Comparison of ENCODE assay signal across 19 cellular contexts in the genomic region with DNA sequence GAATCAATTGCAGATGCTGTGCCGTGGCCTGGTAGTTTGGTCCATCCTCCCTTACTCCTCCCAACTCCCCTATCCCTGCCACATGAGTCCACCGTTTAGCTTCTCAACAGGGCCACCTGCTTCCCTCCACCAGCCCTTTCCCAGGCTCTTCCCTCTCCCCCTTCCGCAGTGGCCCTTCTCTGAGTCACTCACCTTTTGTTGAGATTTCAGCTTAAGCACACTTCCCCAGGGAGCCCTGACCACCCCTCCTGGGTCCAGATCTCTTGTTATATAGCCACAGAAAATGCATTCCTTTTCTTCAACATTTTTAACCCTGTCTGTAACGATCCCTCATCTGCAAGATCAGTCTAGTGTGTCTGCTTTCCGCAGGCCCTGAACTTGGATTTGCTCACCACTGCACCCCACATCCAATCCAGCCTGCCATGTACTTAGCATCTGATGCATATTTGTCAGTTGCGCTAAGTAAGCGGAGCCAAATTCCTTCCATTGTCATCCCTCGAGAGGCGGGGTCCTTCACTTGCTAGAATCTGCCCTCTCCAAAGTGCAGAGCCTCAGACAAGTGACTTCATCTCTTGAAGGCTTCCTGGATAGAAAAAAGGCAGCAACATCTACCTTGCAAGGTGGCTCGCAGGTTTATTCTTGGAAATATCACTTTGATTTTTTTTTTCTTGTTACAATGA. TPM values are rescaled to one million over a fixed set of nuclear protein-coding genes. Genes with fewer than 3 reads are reported as not detected.
A peak's percentile ranks its signal among the peaks of the same experiment; 100 is the strongest.
DNase-seq lines count a peak whose midpoint lies in the region; ATAC-seq, FAIRE-seq and TF ChIP-seq lines count a peak whose summit lies in the region.
"Had no signal": no experiment of that assay in that cellular context is flagged by ENCODE, and none has a peak within 500 bp of the region (broad histone marks: within the 10 kb centered on the region; RNA-seq: fewer than 3 reads in every experiment).

No MANE protein-coding gene starts in this region.

- no peaks in the 10 kb centered on the region for H3K9me3 ChIP-seq in SK-N-SH
- H3K9me3 ChIP-seq: BLaER1 treated with 17β-estradiol and CSF1 and Interleukin-3, amounts not matched to agents 10 nM and 100 nM; SJCRH30 had no signal

- no peak overlapping the region for H2AFZ ChIP-seq in SK-N-SH (ENCODE audit: low read depth)

- no peak for TF ChIP-seq EP300 in SK-N-SH (IDR thresholded peaks at IDR 0.05; ENCODE audit: borderline replicate concordance in 1 of 2, low read depth in 1 of 2, low read length in 1 of 2)

- WGBS in SK-N-SH (ENCODE audit: low lambda C conversion rate) = 53% methylated on average over 10 of the region's 10 CpGs

- ATAC-seq in SK-N-SH treated with all-trans-retinoic acid at 6 μM for 48 hours = no peak

- TF ChIP-seq RAD21 in SK-N-SH (IDR thresholded peaks at IDR 0.05; ENCODE audit: low read length) = no peak

- no peaks in the 10 kb centered on the region for H3K9me2 ChIP-seq in SK-N-SH

- POLR2A ChIA-PET in SK-N-SH (lab: Yijun Ruan, JAX) (no interaction called here), RWPE1 (lab: Yijun Ruan, JAX; ENCODE audit: low non-redundant PET) (no interaction called here)

- H3K9me3 Mint-ChIP-seq in activated T-helper 1 cell treated with anti-CD3 and anti-CD28 coated beads, Interleukin-12 subunit alpha, Interleukin-12 subunit beta, Interleukin-2, Interleukin-4 antibody, amounts not matched to agents 30 ng/mL and 10 ng/mL and 1 ng/mL, durations not matched to agents 14 hours and 24 hours and 36 hours = no peaks in the 10 kb centered on the region
- H3K9me3 Mint-ChIP-seq: CD8-positive, alpha-beta memory T cell had no signal

- no peaks in the 10 kb centered on the region for H4K20me1 ChIP-seq in SK-N-SH (ENCODE audit: insufficient read depth)

- CTCF ChIA-PET in SK-N-SH (lab: Yijun Ruan, JAX) = interaction anchor here (0.9 to 1.9 kb wide), 2 partner anchors 9 to 53 kb away, joined by 3 to 10 read pairs; no protein-coding TSS in a partner anchor
- CTCF ChIA-PET in RWPE1 (lab: Yijun Ruan, JAX) = interaction anchor here (0.6 kb wide), 1 partner anchor 71 kb away, joined by 3 read pairs; no protein-coding TSS in a partner anchor

- no peaks in the 10 kb centered on the region for H3K79me2 ChIP-seq in SK-N-SH (ENCODE audit: insufficient read depth)

- no peaks in the 10 kb centered on the region for H3K4me1 Mint-ChIP-seq in activated T-helper 1 cell treated with anti-CD3 and anti-CD28 coated beads, Interleukin-12 subunit alpha, Interleukin-12 subunit beta, Interleukin-2, Interleukin-4 antibody, amounts not matched to agents 30 ng/mL and 10 ng/mL and 1 ng/mL, durations not matched to agents 14 hours and 24 hours and 36 hours (ENCODE audit: low read depth)

- intact Hi-C loops in activated T-helper 1 cell treated with anti-CD3 and anti-CD28 coated beads, Interleukin-12 subunit alpha, Interleukin-12 subunit beta, Interleukin-2, Interleukin-4 antibody, amounts not matched to agents 30 ng/mL and 10 ng/mL and 1 ng/mL, durations not matched to agents 14 hours and 24 hours and 36 hours (cut with micrococcal nuclease) = no loop called here

- peak overlapping the region; percentile 37 for H3K27ac Mint-ChIP-seq in activated T-helper 1 cell treated with anti-CD3 and anti-CD28 coated beads, Interleukin-12 subunit alpha, Interleukin-12 subunit beta, Interleukin-2, Interleukin-4 antibody, amounts not matched to agents 30 ng/mL and 10 ng/mL and 1 ng/mL, durations not matched to agents 14 hours and 24 hours and 36 hours

- H3K4me3 Mint-ChIP-seq in activated T-helper 1 cell treated with anti-CD3 and anti-CD28 coated beads, Interleukin-12 subunit alpha, Interleukin-12 subunit beta, Interleukin-2, Interleukin-4 antibody, amounts not matched to agents 30 ng/mL and 10 ng/mL and 1 ng/mL, durations not matched to agents 14 hours and 24 hours and 36 hours = no peak overlapping the region

- DNase-seq in SK-N-SH (no peak), iPS-NIHi7 (ENCODE audit: extremely low spot score) (peak; percentile 66), urothelium cell line (ENCODE audit: low spot score) (no peak), RWPE1 (ENCODE audit: low spot score) (no peak), kidney tubule cell (ENCODE audit: low spot score) (no peak)
- no peak for DNase-seq in activated T-helper 1 cell treated with anti-CD3 and anti-CD28 coated beads, Interleukin-12 subunit alpha, Interleukin-12 subunit beta, Interleukin-2, Interleukin-4 antibody, amounts not matched to agents 30 ng/mL and 10 ng/mL and 1 ng/mL, durations not matched to agents 14 hours and 24 hours and 36 hours (ENCODE audit: low spot score)
- no peak for DNase-seq in activated naive CD4-positive, alpha-beta T cell (lab: John Stamatoyannopoulos, UW)
- DNase-seq: CD8-positive, alpha-beta memory T cell; GF-D8; NCI-H446; RPMI8226; SJCRH30; SW 1271 had no signal

- H3K27me3 Mint-ChIP-seq in activated T-helper 1 cell treated with anti-CD3 and anti-CD28 coated beads, Interleukin-12 subunit alpha, Interleukin-12 subunit beta, Interleukin-2, Interleukin-4 antibody, amounts not matched to agents 30 ng/mL and 10 ng/mL and 1 ng/mL, durations not matched to agents 14 hours and 24 hours and 36 hours (ENCODE audit: insufficient read depth) = no peaks in the 10 kb centered on the region

- H3K9ac ChIP-seq in SK-N-SH = no peak overlapping the region
- H3K9ac ChIP-seq: BLaER1 treated with 17β-estradiol and CSF1 and Interleukin-3, amounts not matched to agents 10 nM and 100 nM had no signal

- no peaks in the 10 kb centered on the region for H3K36me3 Mint-ChIP-seq in activated T-helper 1 cell treated with anti-CD3 and anti-CD28 coated beads, Interleukin-12 subunit alpha, Interleukin-12 subunit beta, Interleukin-2, Interleukin-4 antibody, amounts not matched to agents 30 ng/mL and 10 ng/mL and 1 ng/mL, durations not matched to agents 14 hours and 24 hours and 36 hours (ENCODE audit: low read depth)
- H3K36me3 Mint-ChIP-seq: CD8-positive, alpha-beta memory T cell had no signal

- TF ChIP-seq CTCF in SK-N-SH (IDR thresholded peaks at IDR 0.05) (no peak), RWPE1 (conservative IDR thresholded peaks at IDR 0.05; ENCODE audit: low read depth) (no peak)

- H3K27ac ChIP-seq in SK-N-SH (ENCODE audit: low read depth in 2 of 2, low read length in 1 of 2) = no peak overlapping the region
- no peak overlapping the region for H3K27ac ChIP-seq in RWPE1
- H3K27ac ChIP-seq: BLaER1 treated with 17β-estradiol and CSF1 and Interleukin-3, amounts not matched to agents 10 nM and 100 nM; SJCRH30 had no signal

- H3F3A ChIP-seq in SK-N-SH (replicated peaks; ENCODE audit: insufficient read depth) = no peaks in the 10 kb centered on the region

- H3K4me1 ChIP-seq in SK-N-SH (ENCODE audit: control insufficient read depth in 1 of 2, insufficient read depth in 2 of 2, low read depth in 1 of 2, low read length in 1 of 2) = peaks cover 0 to 9% of the 10 kb centered on the region in 2 experiments; a peak in 1 of 4 replicates
- H3K4me1 ChIP-seq: SJCRH30 had no signal

- H3K4me2 ChIP-seq in SK-N-SH = no peak overlapping the region

- H3K4me3 ChIP-seq in SK-N-SH (ENCODE audit: low read depth in 2 of 2, low read length in 1 of 2) = no peak overlapping the region
- H3K4me3 ChIP-seq: BLaER1 treated with 17β-estradiol and CSF1 and Interleukin-3, amounts not matched to agents 10 nM and 100 nM; SJCRH30 had no signal

- peaks cover 6% of the 10 kb centered on the region; the same call in 1 of the 2 replicates for H3K27me3 ChIP-seq in SK-N-SH (ENCODE audit: insufficient read depth)
- H3K27me3 ChIP-seq: BLaER1 treated with 17β-estradiol and CSF1 and Interleukin-3, amounts not matched to agents 10 nM and 100 nM; SJCRH30 had no signal

- no peaks in the 10 kb centered on the region for H3K36me3 ChIP-seq in SK-N-SH (replicated peaks in 1 of 2; ENCODE audit: control insufficient read depth in 1 of 2, insufficient read depth in 2 of 2, low read length in 1 of 2)
- H3K36me3 ChIP-seq: SJCRH30 had no signal

- FAIRE-seq in urothelium cell line (lab: Jason Lieb, UNC) = peak; percentile 62
- FAIRE-seq: A204.1, D721Med, GM12892, H54 had no signal

TF ChIP-seq in SK-N-SH treated with all-trans-retinoic acid at 6 μM for 48 hours, 23 proteins besides CTCF, POLR2A, EP300 and RAD21:
- TF ChIP-seq PPARA (CRISPR knock-in tag; IDR thresholded peaks at IDR 0.05; ENCODE audit: borderline replicate concordance) (no peak), ZNF70 (CRISPR knock-in tag; IDR thresholded peaks at IDR 0.05) (peak; percentile 70)

TF ChIP-seq in SK-N-SH, 30 proteins besides CTCF, POLR2A, EP300 and RAD21 (continues in another document):
- TF ChIP-seq, protein P1, sequence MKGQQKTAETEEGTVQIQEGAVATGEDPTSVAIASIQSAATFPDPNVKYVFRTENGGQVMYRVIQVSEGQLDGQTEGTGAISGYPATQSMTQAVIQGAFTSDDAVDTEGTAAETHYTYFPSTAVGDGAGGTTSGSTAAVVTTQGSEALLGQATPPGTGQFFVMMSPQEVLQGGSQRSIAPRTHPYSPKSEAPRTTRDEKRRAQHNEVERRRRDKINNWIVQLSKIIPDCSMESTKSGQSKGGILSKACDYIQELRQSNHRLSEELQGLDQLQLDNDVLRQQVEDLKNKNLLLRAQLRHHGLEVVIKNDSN (IDR thresholded peaks at IDR 0.05; ENCODE audit: borderline replicate concordance, low read depth) = no peak
- TF ChIP-seq MXI1 (IDR thresholded peaks at IDR 0.05; ENCODE audit: low read depth, low read length) (no peak), CHD2 (IDR thresholded peaks at IDR 0.05; ENCODE audit: low read length, partially characterized antibody) (no peak), RXRA (IDR thresholded peaks at IDR 0.05; ENCODE audit: borderline replicate concordance, low read depth) (no peak), YY1 (IDR thresholded peaks at IDR 0.05; ENCODE audit: low read depth) (no peak), GATA2 (CRISPR knock-in tag; IDR thresholded peaks at IDR 0.05) (no peak)
- TF ChIP-seq, protein P2, sequence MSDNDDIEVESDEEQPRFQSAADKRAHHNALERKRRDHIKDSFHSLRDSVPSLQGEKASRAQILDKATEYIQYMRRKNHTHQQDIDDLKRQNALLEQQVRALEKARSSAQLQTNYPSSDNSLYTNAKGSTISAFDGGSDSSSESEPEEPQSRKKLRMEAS (IDR thresholded peaks at IDR 0.05; ENCODE audit: low read depth) = no peak

RNA-seq across cellular contexts. Expression of a gene that starts 41.1 kb away (rescaled TPM):
- polyA plus RNA-seq in SK-N-SH (2012; rRNA removed) = 0.25 and 0.52 TPM in 2 replicates
- 0.31 and 0.37 TPM in 2 replicates for polyA plus RNA-seq in SK-N-SH (2012; cell fraction: cytosol; rRNA removed)
- 0.40 and 0.77 TPM in 2 replicates for polyA plus RNA-seq in SK-N-SH (2012; cell fraction: nucleus; rRNA removed)
- total RNA-seq in activated T-helper 1 cell treated with anti-CD3 and anti-CD28 coated beads, Interleukin-12 subunit alpha, Interleukin-12 subunit beta, Interleukin-2, Interleukin-4 antibody, amounts not matched to agents 30 ng/mL and 10 ng/mL and 1 ng/mL, durations not matched to agents 14 hours and 24 hours and 36 hours = 1.6 TPM in 2 replicates

RNA-seq across cellular contexts. Expression of a gene that starts 48.3 kb away (rescaled TPM):
- polyA plus RNA-seq in SK-N-SH (2012; rRNA removed) = not detected in 2 replicates
- polyA plus RNA-seq in SK-N-SH (2012; cell fraction: cytosol; rRNA removed) = 0.01 TPM in 1 of 2 replicates, not detected in the other
- not detected in 2 replicates for polyA plus RNA-seq in SK-N-SH (2012; cell fraction: nucleus; rRNA removed)
- total RNA-seq in activated T-helper 1 cell treated with anti-CD3 and anti-CD28 coated beads, Interleukin-12 subunit alpha, Interleukin-12 subunit beta, Interleukin-2, Interleukin-4 antibody, amounts not matched to agents 30 ng/mL and 10 ng/mL and 1 ng/mL, durations not matched to agents 14 hours and 24 hours and 36 hours = not detected in 2 replicates
- total RNA-seq: CD8-positive, alpha-beta memory T cell; SJCRH30 had no signal
- polyA plus RNA-seq: CD8-positive, alpha-beta memory T cell had no signal
